Comparison of ENCODE assay signal across 13 cellular contexts in genomic region chr5:109945097-109945678, GRCh38.
DNase-seq lines count a peak whose midpoint lies in the region; ATAC-seq and TF ChIP-seq lines count a peak whose summit lies in the region.
"Had no signal": no experiment of that assay in that cellular context is flagged by ENCODE, and none has a peak within 500 bp of the region (broad histone marks: within the 10 kb centered on the region; RNA-seq: fewer than 3 reads in every experiment).

No MANE protein-coding gene starts in this region.

- H3K36me3 Mint-ChIP-seq in activated CD8-positive, alpha-beta T cell treated with anti-CD3 and anti-CD28 coated beads for 36 hours (ENCODE audit: low read depth), result peaks cover 1% of the 10 kb centered on the region
- no peaks in the 10 kb centered on the region for H3K36me3 Mint-ChIP-seq in activated CD8-positive, alpha-beta T cell treated with anti-CD3 and anti-CD28 coated beads, Interleukin-2, amount 10 ng/mL, durations not matched to agents 7 days and 5 days (ENCODE audit: low read depth)
- H3K36me3 Mint-ChIP-seq in activated CD4-positive, alpha-beta T cell treated with anti-CD3 and anti-CD28 coated beads, Interleukin-2, amount 10 ng/mL, durations not matched to agents 7 days and 5 days (ENCODE audit: low read depth), result no peaks in the 10 kb centered on the region
- H3K36me3 Mint-ChIP-seq in stimulated activated effector memory CD8-positive, alpha-beta T cell treated with anti-CD3 and anti-CD28 coated beads, Interleukin-12 subunit alpha, Interleukin-12 subunit beta, amount 100 ng/mL, for 72 hours, result no peaks in the 10 kb centered on the region

- H3K4me1 ChIP-seq in uterus, result no peaks in the 10 kb centered on the region
- H3K4me1 ChIP-seq: Peyer's patch had no signal

- no peaks in the 10 kb centered on the region for H3K27me3 ChIP-seq in uterus
- H3K27me3 ChIP-seq: neutrophil, Peyer's patch had no signal

- TF ChIP-seq POLR2A in uterus (IDR thresholded peaks at IDR 0.05), result no peak

- POLR2A ChIA-PET in activated CD8-positive, alpha-beta T cell treated with anti-CD3 and anti-CD28 coated beads for 36 hours (lab: Charles Lee), result no interaction called here
- POLR2A ChIA-PET in activated CD8-positive, alpha-beta T cell treated with anti-CD3 and anti-CD28 coated beads, Interleukin-2, amount 10 ng/mL, durations not matched to agents 7 days and 5 days (lab: Charles Lee), result no interaction called here
- POLR2A ChIA-PET in activated CD4-positive, alpha-beta T cell treated with anti-CD3 and anti-CD28 coated beads, Interleukin-2, amount 10 ng/mL, durations not matched to agents 7 days and 5 days (lab: Charles Lee), result no interaction called here

- CTCF ChIA-PET in activated CD8-positive, alpha-beta T cell treated with anti-CD3 and anti-CD28 coated beads for 36 hours (lab: Charles Lee), result no interaction called here
- CTCF ChIA-PET in activated CD8-positive, alpha-beta T cell treated with anti-CD3 and anti-CD28 coated beads, Interleukin-2, amount 10 ng/mL, durations not matched to agents 7 days and 5 days (lab: Charles Lee), result no interaction called here
- CTCF ChIA-PET in activated CD4-positive, alpha-beta T cell treated with anti-CD3 and anti-CD28 coated beads, Interleukin-2, amount 10 ng/mL, durations not matched to agents 7 days and 5 days (lab: Charles Lee), result interaction anchor here (0.9 to 1.2 kb wide), 2 partner anchors 9 to 93 kb away, joined by 3 to 4 read pairs; no protein-coding TSS in a partner anchor

- H3K27me3 Mint-ChIP-seq in activated CD8-positive, alpha-beta T cell treated with anti-CD3 and anti-CD28 coated beads for 36 hours, result no peaks in the 10 kb centered on the region
- H3K27me3 Mint-ChIP-seq in activated CD8-positive, alpha-beta T cell treated with anti-CD3 and anti-CD28 coated beads, Interleukin-2, amount 10 ng/mL, durations not matched to agents 7 days and 5 days (ENCODE audit: low read depth), result no peaks in the 10 kb centered on the region
- no peaks in the 10 kb centered on the region for H3K27me3 Mint-ChIP-seq in activated CD4-positive, alpha-beta T cell treated with anti-CD3 and anti-CD28 coated beads, Interleukin-2, amount 10 ng/mL, durations not matched to agents 7 days and 5 days

- intact Hi-C loops in activated CD8-positive, alpha-beta T cell treated with anti-CD3 and anti-CD28 coated beads for 36 hours (cut with micrococcal nuclease), result no loop called here
- intact Hi-C loops in uterus (cut with DNase I; ENCODE audit: low total_unique reads), result no loop called here

- no peak overlapping the region for H3K4me3 Mint-ChIP-seq in activated CD8-positive, alpha-beta T cell treated with anti-CD3 and anti-CD28 coated beads for 36 hours
- no peak overlapping the region for H3K4me3 Mint-ChIP-seq in activated CD8-positive, alpha-beta T cell treated with anti-CD3 and anti-CD28 coated beads, Interleukin-2, amount 10 ng/mL, durations not matched to agents 7 days and 5 days
- H3K4me3 Mint-ChIP-seq in activated CD4-positive, alpha-beta T cell treated with anti-CD3 and anti-CD28 coated beads, Interleukin-2, amount 10 ng/mL, durations not matched to agents 7 days and 5 days, result no peak overlapping the region
- H3K4me3 Mint-ChIP-seq in stimulated activated effector memory CD8-positive, alpha-beta T cell treated with anti-CD3 and anti-CD28 coated beads, Interleukin-12 subunit alpha, Interleukin-12 subunit beta, amount 100 ng/mL, for 72 hours, result no peak overlapping the region
- H3K4me3 Mint-ChIP-seq: HFFc6 had no signal

- no peak overlapping the region for H3K27ac ChIP-seq in uterus
- H3K27ac ChIP-seq: neutrophil, Peyer's patch had no signal

- H3K36me3 ChIP-seq in uterus, result no peaks in the 10 kb centered on the region
- H3K36me3 ChIP-seq: neutrophil, Peyer's patch had no signal

- peaks cover 0 to 5% of the 10 kb centered on the region in 2 donors for H3K9me3 ChIP-seq in uterus
- H3K9me3 ChIP-seq: neutrophil, Peyer's patch had no signal

- no peak for TF ChIP-seq CTCF in activated CD8-positive, alpha-beta T cell treated with anti-CD3 and anti-CD28 coated beads for 36 hours (IDR thresholded peaks at IDR 0.05)
- TF ChIP-seq CTCF in uterus (IDR thresholded peaks at IDR 0.05), result no peak

- H3K4me3 ChIP-seq in uterus, result no peak overlapping the region
- H3K4me3 ChIP-seq: Peyer's patch had no signal

- H3K27ac Mint-ChIP-seq in activated CD8-positive, alpha-beta T cell treated with anti-CD3 and anti-CD28 coated beads for 36 hours, result peak overlapping the region; percentile 9
- no peak overlapping the region for H3K27ac Mint-ChIP-seq in activated CD8-positive, alpha-beta T cell treated with anti-CD3 and anti-CD28 coated beads, Interleukin-2, amount 10 ng/mL, durations not matched to agents 7 days and 5 days
- no peak overlapping the region for H3K27ac Mint-ChIP-seq in activated CD4-positive, alpha-beta T cell treated with anti-CD3 and anti-CD28 coated beads, Interleukin-2, amount 10 ng/mL, durations not matched to agents 7 days and 5 days
- H3K27ac Mint-ChIP-seq in stimulated activated effector memory CD8-positive, alpha-beta T cell treated with anti-CD3 and anti-CD28 coated beads, Interleukin-12 subunit alpha, Interleukin-12 subunit beta, amount 100 ng/mL, for 72 hours, result no peak overlapping the region
- H3K27ac Mint-ChIP-seq: HFFc6 had no signal

- H3K9me3 Mint-ChIP-seq in activated CD8-positive, alpha-beta T cell treated with anti-CD3 and anti-CD28 coated beads for 36 hours, result peaks cover 7% of the 10 kb centered on the region
- no peaks in the 10 kb centered on the region for H3K9me3 Mint-ChIP-seq in activated CD8-positive, alpha-beta T cell treated with anti-CD3 and anti-CD28 coated beads, Interleukin-2, amount 10 ng/mL, durations not matched to agents 7 days and 5 days (ENCODE audit: insufficient read depth)
- H3K9me3 Mint-ChIP-seq in activated CD4-positive, alpha-beta T cell treated with anti-CD3 and anti-CD28 coated beads, Interleukin-2, amount 10 ng/mL, durations not matched to agents 7 days and 5 days, result peaks cover 8% of the 10 kb centered on the region
- H3K9me3 Mint-ChIP-seq in stimulated activated effector memory CD8-positive, alpha-beta T cell treated with anti-CD3 and anti-CD28 coated beads, Interleukin-12 subunit alpha, Interleukin-12 subunit beta, amount 100 ng/mL, for 72 hours, result no peaks in the 10 kb centered on the region
- H3K9me3 Mint-ChIP-seq: HFFc6 had no signal

- H3K4me1 Mint-ChIP-seq in activated CD8-positive, alpha-beta T cell treated with anti-CD3 and anti-CD28 coated beads for 36 hours (ENCODE audit: low read depth), result peaks cover 16% of the 10 kb centered on the region
- H3K4me1 Mint-ChIP-seq in activated CD8-positive, alpha-beta T cell treated with anti-CD3 and anti-CD28 coated beads, Interleukin-2, amount 10 ng/mL, durations not matched to agents 7 days and 5 days (ENCODE audit: low read depth), result peaks cover 15% of the 10 kb centered on the region
- H3K4me1 Mint-ChIP-seq in activated CD4-positive, alpha-beta T cell treated with anti-CD3 and anti-CD28 coated beads, Interleukin-2, amount 10 ng/mL, durations not matched to agents 7 days and 5 days, result peaks cover 23% of the 10 kb centered on the region
- peaks cover 14% of the 10 kb centered on the region for H3K4me1 Mint-ChIP-seq in stimulated activated effector memory CD8-positive, alpha-beta T cell treated with anti-CD3 and anti-CD28 coated beads, Interleukin-12 subunit alpha, Interleukin-12 subunit beta, amount 100 ng/mL, for 72 hours

- peak; percentile 35 for DNase-seq in activated CD8-positive, alpha-beta T cell treated with anti-CD3 and anti-CD28 coated beads for 36 hours
- no peak for DNase-seq in activated CD8-positive, alpha-beta T cell treated with anti-CD3 and anti-CD28 coated beads, Interleukin-2, amount 10 ng/mL, durations not matched to agents 7 days and 5 days
- DNase-seq in activated CD4-positive, alpha-beta T cell treated with anti-CD3 and anti-CD28 coated beads, Interleukin-2, amount 10 ng/mL, durations not matched to agents 7 days and 5 days, result peak; percentile 8
- DNase-seq in stimulated activated effector memory CD8-positive, alpha-beta T cell treated with anti-CD3 and anti-CD28 coated beads, Interleukin-12 subunit alpha, Interleukin-12 subunit beta, amount 100 ng/mL, for 72 hours (ENCODE audit: low spot score in 2 of 2), result no peak
- no peak for DNase-seq in uterus
- no peak for DNase-seq in central memory CD4-positive, alpha-beta T cell
- DNase-seq: HFFc6, kidney glomerular epithelial cell, NCI-H2171, Peyer's patch had no signal

- ATAC-seq in activated CD8-positive, alpha-beta T cell treated with anti-CD3 and anti-CD28 coated beads for 36 hours, result peak; percentile 80
- ATAC-seq in activated CD8-positive, alpha-beta T cell treated with anti-CD3 and anti-CD28 coated beads, Interleukin-2, amount 10 ng/mL, durations not matched to agents 7 days and 5 days, result no peak
- peak; percentile 69 for ATAC-seq in HG03159 (IDR thresholded peaks at IDR 0.05; ENCODE audit: unreplicated experiment)
- ATAC-seq in stimulated activated effector memory CD8-positive, alpha-beta T cell treated with anti-CD3 and anti-CD28 coated beads, Interleukin-12 subunit alpha, Interleukin-12 subunit beta, amount 100 ng/mL, for 72 hours, result peak; percentile 42
- ATAC-seq in GM18511 (IDR thresholded peaks at IDR 0.05; ENCODE audit: unreplicated experiment), result no peak

Comparison
In these comparisons a context has a peak if more than half of its experiments do, and no peak if none do; other contexts are left out.
1. ATAC-seq: peak in activated CD8-positive, alpha-beta T cell treated with anti-CD3 and anti-CD28 coated beads for 36 hours (single experiment), HG03159 (single experiment) and stimulated activated effector memory CD8-positive, alpha-beta T cell treated with anti-CD3 and anti-CD28 coated beads, Interleukin-12 subunit alpha, Interleukin-12 subunit beta, amount 100 ng/mL, for 72 hours (single experiment); none in activated CD8-positive, alpha-beta T cell treated with anti-CD3 and anti-CD28 coated beads, Interleukin-2, amount 10 ng/mL, durations not matched to agents 7 days and 5 days (single experiment) and GM18511 (single experiment).
2. DNase-seq: peak in activated CD8-positive, alpha-beta T cell treated with anti-CD3 and anti-CD28 coated beads for 36 hours (single experiment) and activated CD4-positive, alpha-beta T cell treated with anti-CD3 and anti-CD28 coated beads, Interleukin-2, amount 10 ng/mL, durations not matched to agents 7 days and 5 days (single experiment); none in activated CD8-positive, alpha-beta T cell treated with anti-CD3 and anti-CD28 coated beads, Interleukin-2, amount 10 ng/mL, durations not matched to agents 7 days and 5 days (single experiment), stimulated activated effector memory CD8-positive, alpha-beta T cell treated with anti-CD3 and anti-CD28 coated beads, Interleukin-12 subunit alpha, Interleukin-12 subunit beta, amount 100 ng/mL, for 72 hours (0 of 2), uterus (0 of 2) and central memory CD4-positive, alpha-beta T cell (single experiment).